8 cellular contexts compared by ENCODE assay signal in the genomic region with DNA sequence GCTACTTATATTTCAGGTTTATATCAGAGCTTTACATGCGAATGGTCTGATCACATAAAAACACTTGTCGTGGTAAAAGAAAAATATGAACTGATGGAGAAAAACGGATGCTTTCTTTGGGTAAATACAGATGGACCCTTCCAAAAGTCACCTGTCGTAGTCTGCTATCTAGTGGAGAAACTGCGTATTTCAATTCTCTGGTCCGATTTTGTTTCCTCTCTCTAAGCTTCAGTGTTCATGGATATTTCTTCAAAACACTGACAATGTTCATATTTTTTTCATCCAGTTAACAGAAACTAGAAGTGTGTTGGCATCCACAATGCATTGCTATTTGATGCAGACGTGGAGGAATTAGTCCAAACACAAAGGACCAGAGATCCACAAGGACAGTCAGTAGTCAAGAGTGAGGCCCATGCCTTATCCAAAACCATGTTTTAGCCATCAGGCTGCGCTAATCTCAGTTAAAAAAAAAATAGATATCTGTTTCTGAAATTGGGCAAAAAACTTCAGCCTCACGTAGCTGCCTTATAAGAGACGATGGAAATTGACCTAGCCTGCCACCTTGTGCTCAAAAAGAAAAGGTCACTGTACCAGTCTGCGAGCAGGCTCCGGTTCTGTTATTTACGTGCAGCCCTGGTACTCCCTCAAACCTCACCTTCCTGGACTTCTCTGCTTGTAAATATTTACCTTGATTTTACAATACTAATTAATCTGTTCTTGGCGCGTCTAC. TPM values are rescaled to one million over a fixed set of nuclear protein-coding genes. Genes with fewer than 3 reads are reported as not detected.
DNase-seq lines count a peak whose midpoint lies in the region; ATAC-seq and TF ChIP-seq lines count a peak whose summit lies in the region.
"Had no signal": no experiment of that assay in that cellular context is flagged by ENCODE, and none has a peak within 500 bp of the region (broad histone marks: within the 10 kb centered on the region; RNA-seq: fewer than 3 reads in every experiment).

No MANE protein-coding gene starts in this region.

- ATAC-seq in GM21619 (IDR thresholded peaks at IDR 0.05; ENCODE audit: unreplicated experiment): peak; percentile 91

- TF ChIP-seq POLR2A in breast epithelium (IDR thresholded peaks at IDR 0.05): no peak

- no peak overlapping the region for H3K27ac ChIP-seq in breast epithelium

- H3K9me3 ChIP-seq in breast epithelium: no peaks in the 10 kb centered on the region

- no peaks in the 10 kb centered on the region for H3K27me3 ChIP-seq in breast epithelium

- intact Hi-C loops in breast epithelium (cut with DNase I; ENCODE audit: low total_unique reads): no loop called here

- peak overlapping the region in 2 of 3 donors; percentile 26 to 50 for H3K4me3 ChIP-seq in breast epithelium

- H3K4me1 ChIP-seq in breast epithelium: no peaks in the 10 kb centered on the region

- no peaks in the 10 kb centered on the region for H3K36me3 ChIP-seq in breast epithelium

- peak; percentile 53 to 54 (median 54) for TF ChIP-seq CTCF in breast epithelium (IDR thresholded peaks at IDR 0.05)

- DNase-seq in GM03348 (ENCODE audit: low spot score) (peak; percentile 68), Kasumi-1 (lab: John Stamatoyannopoulos, UW) (peak; percentile 83 to 90), SIG-M5 treated with dmso at 0.1 percent for 504 hours (lab: John Stamatoyannopoulos, UW; ENCODE audit: unreplicated experiment) (peak; percentile 77), breast epithelium (ENCODE audit: low spot score in 2 of 2) (peak in 1 of 2 donors; percentile 24), iris pigment epithelial cell (ENCODE audit: low read depth) (peak; percentile 77), smooth muscle cell of the brain vasculature (ENCODE audit: low read depth, low spot score) (peak; percentile 36)

RNA-seq across cellular contexts. Expression of gene MEPE, which starts 16.0 kb away (rescaled TPM):
- total RNA-seq in breast epithelium: not detected
- total RNA-seq: glomerular endothelial cell had no signal

RNA-seq across cellular contexts. Expression of gene IBSP, which starts 49.4 kb away (rescaled TPM):
- total RNA-seq in breast epithelium: not detected
- total RNA-seq: glomerular endothelial cell had no signal
